In the genomic region with DNA sequence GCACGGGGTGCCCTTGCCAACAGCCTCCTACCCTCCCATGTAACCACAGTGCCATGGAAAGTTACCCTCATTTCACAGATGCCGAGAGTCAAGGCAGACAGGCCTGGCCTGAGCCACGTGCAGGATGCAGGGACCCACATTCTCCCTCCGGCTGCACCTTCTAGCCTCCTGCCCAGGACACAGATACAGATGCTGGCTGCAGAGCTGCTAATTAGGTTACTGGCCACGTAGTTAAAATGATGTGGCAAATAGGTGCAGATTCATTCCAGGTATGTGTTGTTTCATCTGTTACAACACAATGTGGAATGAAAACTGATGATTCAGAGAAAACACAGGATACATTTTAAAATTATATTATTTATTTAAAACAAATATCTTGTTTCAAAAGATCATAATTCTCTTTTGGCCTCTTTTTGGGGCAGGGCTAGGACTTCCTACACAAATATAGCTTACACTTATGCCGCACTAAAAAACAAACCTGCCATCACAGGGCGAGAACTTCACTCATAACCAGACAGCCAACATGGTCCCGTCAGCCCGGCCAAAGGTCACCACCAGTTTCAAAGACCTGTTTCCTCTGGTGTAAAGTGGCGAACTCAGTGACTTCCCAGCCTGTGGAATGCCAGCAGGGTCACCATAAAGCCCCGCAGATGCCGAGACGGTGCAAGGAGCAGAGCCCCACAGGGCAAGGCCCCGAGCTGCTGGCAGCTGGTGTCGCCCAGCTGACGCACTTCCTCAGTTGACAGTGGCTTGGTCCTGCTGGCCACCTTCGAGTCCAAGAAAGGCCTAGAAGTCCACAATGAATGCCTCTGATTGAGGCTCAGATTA, we compare ENCODE assay signal across 1 cellular context.
A peak's percentile ranks its signal among the peaks of the same experiment; 100 is the strongest.
TF ChIP-seq lines count a peak whose summit lies in the region.

No MANE protein-coding gene starts in this region.

TF ChIP-seq in HepG2, 621 proteins besides CTCF, POLR2A, EP300 and RAD21 (continued from another document and continues in another):
- TF ChIP-seq, protein P1, sequence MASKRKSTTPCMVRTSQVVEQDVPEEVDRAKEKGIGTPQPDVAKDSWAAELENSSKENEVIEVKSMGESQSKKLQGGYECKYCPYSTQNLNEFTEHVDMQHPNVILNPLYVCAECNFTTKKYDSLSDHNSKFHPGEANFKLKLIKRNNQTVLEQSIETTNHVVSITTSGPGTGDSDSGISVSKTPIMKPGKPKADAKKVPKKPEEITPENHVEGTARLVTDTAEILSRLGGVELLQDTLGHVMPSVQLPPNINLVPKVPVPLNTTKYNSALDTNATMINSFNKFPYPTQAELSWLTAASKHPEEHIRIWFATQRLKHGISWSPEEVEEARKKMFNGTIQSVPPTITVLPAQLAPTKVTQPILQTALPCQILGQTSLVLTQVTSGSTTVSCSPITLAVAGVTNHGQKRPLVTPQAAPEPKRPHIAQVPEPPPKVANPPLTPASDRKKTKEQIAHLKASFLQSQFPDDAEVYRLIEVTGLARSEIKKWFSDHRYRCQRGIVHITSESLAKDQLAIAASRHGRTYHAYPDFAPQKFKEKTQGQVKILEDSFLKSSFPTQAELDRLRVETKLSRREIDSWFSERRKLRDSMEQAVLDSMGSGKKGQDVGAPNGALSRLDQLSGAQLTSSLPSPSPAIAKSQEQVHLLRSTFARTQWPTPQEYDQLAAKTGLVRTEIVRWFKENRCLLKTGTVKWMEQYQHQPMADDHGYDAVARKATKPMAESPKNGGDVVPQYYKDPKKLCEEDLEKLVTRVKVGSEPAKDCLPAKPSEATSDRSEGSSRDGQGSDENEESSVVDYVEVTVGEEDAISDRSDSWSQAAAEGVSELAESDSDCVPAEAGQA (IDR thresholded peaks at IDR 0.05; ENCODE audit: low read depth): no peak
- TF ChIP-seq, protein P1 (CRISPR knock-in tag; IDR thresholded peaks at IDR 0.05; ENCODE audit: borderline replicate concordance): no peak
- TF ChIP-seq SOX6 (IDR thresholded peaks at IDR 0.05) (no peak), SOX6 (CRISPR knock-in tag; IDR thresholded peaks at IDR 0.05) (peak; percentile 65), NR2C2 (CRISPR knock-in tag; IDR thresholded peaks at IDR 0.05; ENCODE audit: borderline replicate concordance) (peak; percentile 78), CC2D1A (CRISPR knock-in tag; IDR thresholded peaks at IDR 0.05) (no peak), NFIC (IDR thresholded peaks at IDR 0.05; ENCODE audit: low read length) (no peak), NFYB (CRISPR knock-in tag; IDR thresholded peaks at IDR 0.05) (no peak), SIN3A (IDR thresholded peaks at IDR 0.05; ENCODE audit: borderline replicate concordance, low read depth, low read length) (no peak), SP1 (IDR thresholded peaks at IDR 0.05) (no peak), SP1 (CRISPR knock-in tag; IDR thresholded peaks at IDR 0.05) (no peak), HNF4G (IDR thresholded peaks at IDR 0.05; ENCODE audit: borderline replicate concordance, low read depth, low read length) (peak; percentile 93), HNF4G (CRISPR knock-in tag; IDR thresholded peaks at IDR 0.05; ENCODE audit: borderline replicate concordance, low read depth) (peak; percentile 79; the same call in 1 of the 2 replicates), GABPB1 (CRISPR knock-in tag; IDR thresholded peaks at IDR 0.05) (peak; percentile 64), MLLT10 (CRISPR knock-in tag; IDR thresholded peaks at IDR 0.05) (no peak), ZBTB7B (CRISPR knock-in tag; IDR thresholded peaks at IDR 0.05) (no peak), ETV5 (CRISPR knock-in tag; IDR thresholded peaks at IDR 0.05; ENCODE audit: borderline replicate concordance) (peak; percentile 58; the same call in 1 of the 2 replicates), ELF3 (CRISPR knock-in tag; IDR thresholded peaks at IDR 0.05) (0 out of 2 replicates have a peak, but pooled peaks have one; percentile 19), ZNF367 (CRISPR knock-in tag; IDR thresholded peaks at IDR 0.05; ENCODE audit: borderline replicate concordance) (no peak), HNF4A (CRISPR knock-in tag; IDR thresholded peaks at IDR 0.05) (peak; percentile 93), NONO (IDR thresholded peaks at IDR 0.05) (no peak), NONO (CRISPR knock-in tag; conservative IDR thresholded peaks at IDR 0.05) (no peak), ZNF572 (CRISPR knock-in tag; IDR thresholded peaks at IDR 0.05) (no peak), SP5 (CRISPR knock-in tag; IDR thresholded peaks at IDR 0.05; ENCODE audit: borderline replicate concordance, low read depth) (no peak), NR2F6 (IDR thresholded peaks at IDR 0.05) (peak; percentile 72), NR2F6 (CRISPR knock-in tag; IDR thresholded peaks at IDR 0.05) (peak; percentile 90), PHF21A (CRISPR knock-in tag; IDR thresholded peaks at IDR 0.05) (peak; percentile 74), RNF2 (conservative IDR thresholded peaks at IDR 0.05; ENCODE audit: low read depth) (no peak), REPIN1 (CRISPR knock-in tag; IDR thresholded peaks at IDR 0.05; ENCODE audit: borderline replicate concordance, low read depth) (peak; percentile 60; the same call in 1 of the 2 replicates), GABPA (IDR thresholded peaks at IDR 0.05; ENCODE audit: low read depth, low read length) (no peak), GABPA (CRISPR knock-in tag; IDR thresholded peaks at IDR 0.05; ENCODE audit: low read depth) (0 out of 2 replicates have a peak, but pooled peaks have one; percentile 21), MAFK (conservative IDR thresholded peaks at IDR 0.05 in 1 of 2, IDR thresholded peaks at IDR 0.05 in 1 of 2; ENCODE audit: low read length in 2 of 2) (peak; percentile 36 to 57), ZNF292 (CRISPR knock-in tag; IDR thresholded peaks at IDR 0.05; ENCODE audit: borderline replicate concordance, low read depth) (peak; percentile 83; the same call in 1 of the 2 replicates), ZNF746 (CRISPR knock-in tag; IDR thresholded peaks at IDR 0.05) (no peak), CBX5 (CRISPR knock-in tag; IDR thresholded peaks at IDR 0.05; ENCODE audit: borderline replicate concordance) (no peak), GATA4 (IDR thresholded peaks at IDR 0.05; ENCODE audit: borderline replicate concordance, low read depth) (no peak), MAFF (IDR thresholded peaks at IDR 0.05; ENCODE audit: low read depth, low read length) (no peak)
- TF ChIP-seq, protein P2, sequence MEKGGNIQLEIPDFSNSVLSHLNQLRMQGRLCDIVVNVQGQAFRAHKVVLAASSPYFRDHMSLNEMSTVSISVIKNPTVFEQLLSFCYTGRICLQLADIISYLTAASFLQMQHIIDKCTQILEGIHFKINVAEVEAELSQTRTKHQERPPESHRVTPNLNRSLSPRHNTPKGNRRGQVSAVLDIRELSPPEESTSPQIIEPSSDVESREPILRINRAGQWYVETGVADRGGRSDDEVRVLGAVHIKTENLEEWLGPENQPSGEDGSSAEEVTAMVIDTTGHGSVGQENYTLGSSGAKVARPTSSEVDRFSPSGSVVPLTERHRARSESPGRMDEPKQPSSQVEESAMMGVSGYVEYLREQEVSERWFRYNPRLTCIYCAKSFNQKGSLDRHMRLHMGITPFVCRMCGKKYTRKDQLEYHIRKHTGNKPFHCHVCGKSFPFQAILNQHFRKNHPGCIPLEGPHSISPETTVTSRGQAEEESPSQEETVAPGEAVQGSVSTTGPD (CRISPR knock-in tag; IDR thresholded peaks at IDR 0.05): peak; percentile 98
- TF ChIP-seq, protein P3, sequence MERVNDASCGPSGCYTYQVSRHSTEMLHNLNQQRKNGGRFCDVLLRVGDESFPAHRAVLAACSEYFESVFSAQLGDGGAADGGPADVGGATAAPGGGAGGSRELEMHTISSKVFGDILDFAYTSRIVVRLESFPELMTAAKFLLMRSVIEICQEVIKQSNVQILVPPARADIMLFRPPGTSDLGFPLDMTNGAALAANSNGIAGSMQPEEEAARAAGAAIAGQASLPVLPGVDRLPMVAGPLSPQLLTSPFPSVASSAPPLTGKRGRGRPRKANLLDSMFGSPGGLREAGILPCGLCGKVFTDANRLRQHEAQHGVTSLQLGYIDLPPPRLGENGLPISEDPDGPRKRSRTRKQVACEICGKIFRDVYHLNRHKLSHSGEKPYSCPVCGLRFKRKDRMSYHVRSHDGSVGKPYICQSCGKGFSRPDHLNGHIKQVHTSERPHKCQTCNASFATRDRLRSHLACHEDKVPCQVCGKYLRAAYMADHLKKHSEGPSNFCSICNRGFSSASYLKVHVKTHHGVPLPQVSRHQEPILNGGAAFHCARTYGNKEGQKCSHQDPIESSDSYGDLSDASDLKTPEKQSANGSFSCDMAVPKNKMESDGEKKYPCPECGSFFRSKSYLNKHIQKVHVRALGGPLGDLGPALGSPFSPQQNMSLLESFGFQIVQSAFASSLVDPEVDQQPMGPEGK (CRISPR knock-in tag; IDR thresholded peaks at IDR 0.05): peak; percentile 56; the same call in 1 of the 2 replicates
- TF ChIP-seq, protein P4, sequence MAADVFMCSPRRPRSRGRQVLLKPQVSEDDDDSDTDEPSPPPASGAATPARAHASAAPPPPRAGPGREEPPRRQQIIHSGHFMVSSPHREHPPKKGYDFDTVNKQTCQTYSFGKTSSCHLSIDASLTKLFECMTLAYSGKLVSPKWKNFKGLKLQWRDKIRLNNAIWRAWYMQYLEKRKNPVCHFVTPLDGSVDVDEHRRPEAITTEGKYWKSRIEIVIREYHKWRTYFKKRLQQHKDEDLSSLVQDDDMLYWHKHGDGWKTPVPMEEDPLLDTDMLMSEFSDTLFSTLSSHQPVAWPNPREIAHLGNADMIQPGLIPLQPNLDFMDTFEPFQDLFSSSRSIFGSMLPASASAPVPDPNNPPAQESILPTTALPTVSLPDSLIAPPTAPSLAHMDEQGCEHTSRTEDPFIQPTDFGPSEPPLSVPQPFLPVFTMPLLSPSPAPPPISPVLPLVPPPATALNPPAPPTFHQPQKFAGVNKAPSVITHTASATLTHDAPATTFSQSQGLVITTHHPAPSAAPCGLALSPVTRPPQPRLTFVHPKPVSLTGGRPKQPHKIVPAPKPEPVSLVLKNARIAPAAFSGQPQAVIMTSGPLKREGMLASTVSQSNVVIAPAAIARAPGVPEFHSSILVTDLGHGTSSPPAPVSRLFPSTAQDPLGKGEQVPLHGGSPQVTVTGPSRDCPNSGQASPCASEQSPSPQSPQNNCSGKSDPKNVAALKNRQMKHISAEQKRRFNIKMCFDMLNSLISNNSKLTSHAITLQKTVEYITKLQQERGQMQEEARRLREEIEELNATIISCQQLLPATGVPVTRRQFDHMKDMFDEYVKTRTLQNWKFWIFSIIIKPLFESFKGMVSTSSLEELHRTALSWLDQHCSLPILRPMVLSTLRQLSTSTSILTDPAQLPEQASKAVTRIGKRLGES (CRISPR knock-in tag; IDR thresholded peaks at IDR 0.05; ENCODE audit: borderline replicate concordance): no peak
- TF ChIP-seq, protein P5, sequence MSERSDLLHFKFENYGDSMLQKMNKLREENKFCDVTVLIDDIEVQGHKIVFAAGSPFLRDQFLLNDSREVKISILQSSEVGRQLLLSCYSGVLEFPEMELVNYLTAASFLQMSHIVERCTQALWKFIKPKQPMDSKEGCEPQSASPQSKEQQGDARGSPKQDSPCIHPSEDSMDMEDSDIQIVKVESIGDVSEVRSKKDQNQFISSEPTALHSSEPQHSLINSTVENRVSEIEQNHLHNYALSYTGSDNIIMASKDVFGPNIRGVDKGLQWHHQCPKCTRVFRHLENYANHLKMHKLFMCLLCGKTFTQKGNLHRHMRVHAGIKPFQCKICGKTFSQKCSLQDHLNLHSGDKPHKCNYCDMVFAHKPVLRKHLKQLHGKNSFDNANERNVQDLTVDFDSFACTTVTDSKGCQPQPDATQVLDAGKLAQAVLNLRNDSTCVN (CRISPR knock-in tag; IDR thresholded peaks at IDR 0.05; ENCODE audit: borderline replicate concordance): 0 out of 2 replicates have a peak, but pooled peaks have one; percentile 31
- TF ChIP-seq, protein P6, sequence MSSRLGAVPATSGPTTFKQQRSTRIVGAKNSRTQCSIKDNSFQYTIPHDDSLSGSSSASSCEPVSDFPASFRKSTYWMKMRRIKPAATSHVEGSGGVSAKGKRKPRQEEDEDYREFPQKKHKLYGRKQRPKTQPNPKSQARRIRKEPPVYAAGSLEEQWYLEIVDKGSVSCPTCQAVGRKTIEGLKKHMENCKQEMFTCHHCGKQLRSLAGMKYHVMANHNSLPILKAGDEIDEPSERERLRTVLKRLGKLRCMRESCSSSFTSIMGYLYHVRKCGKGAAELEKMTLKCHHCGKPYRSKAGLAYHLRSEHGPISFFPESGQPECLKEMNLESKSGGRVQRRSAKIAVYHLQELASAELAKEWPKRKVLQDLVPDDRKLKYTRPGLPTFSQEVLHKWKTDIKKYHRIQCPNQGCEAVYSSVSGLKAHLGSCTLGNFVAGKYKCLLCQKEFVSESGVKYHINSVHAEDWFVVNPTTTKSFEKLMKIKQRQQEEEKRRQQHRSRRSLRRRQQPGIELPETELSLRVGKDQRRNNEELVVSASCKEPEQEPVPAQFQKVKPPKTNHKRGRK (CRISPR knock-in tag; IDR thresholded peaks at IDR 0.05): no peak
- TF ChIP-seq, protein P7, sequence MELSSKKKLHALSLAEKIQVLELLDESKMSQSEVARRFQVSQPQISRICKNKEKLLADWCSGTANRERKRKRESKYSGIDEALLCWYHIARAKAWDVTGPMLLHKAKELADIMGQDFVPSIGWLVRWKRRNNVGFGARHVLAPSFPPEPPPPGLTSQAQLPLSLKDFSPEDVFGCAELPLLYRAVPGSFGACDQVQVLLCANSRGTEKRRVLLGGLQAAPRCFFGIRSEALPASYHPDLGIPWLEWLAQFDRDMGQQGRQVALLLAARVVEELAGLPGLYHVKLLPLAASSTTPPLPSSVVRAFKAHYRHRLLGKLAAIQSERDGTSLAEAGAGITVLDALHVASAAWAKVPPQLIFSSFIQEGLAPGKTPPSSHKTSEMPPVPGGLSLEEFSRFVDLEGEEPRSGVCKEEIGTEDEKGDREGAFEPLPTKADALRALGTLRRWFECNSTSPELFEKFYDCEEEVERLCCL (CRISPR knock-in tag; IDR thresholded peaks at IDR 0.05; ENCODE audit: borderline replicate concordance): no peak
